Comparison of ENCODE assay signal across 19 cellular contexts in genomic region chr10:3395487-3395886, GRCh38.
A peak's percentile ranks its signal among the peaks of the same experiment; 100 is the strongest.
DNase-seq lines count a peak whose midpoint lies in the region; TF ChIP-seq lines count a peak whose summit lies in the region.
"Had no signal": no experiment of that assay in that cellular context is flagged by ENCODE, and none has a peak within 500 bp of the region (broad histone marks: within the 10 kb centered on the region; RNA-seq: fewer than 3 reads in every experiment).

No MANE protein-coding gene starts in this region.

- peak overlapping the region; percentile 66 for H3K4me2 ChIP-seq in BLaER1

- no peak overlapping the region for H3K4me3 ChIP-seq in BLaER1
- H3K4me3 ChIP-seq: cardiac muscle cell had no signal

- DNase-seq in NCI-H1092 treated with DMSO at 0.1 percent for 48 hours (lab: John Stamatoyannopoulos, UW) (peak; percentile 79), NCI-H69 (lab: John Stamatoyannopoulos, UW) (peak; percentile 94), dermis blood vessel endothelial cell (peak; percentile 30), globus pallidus (ENCODE audit: low spot score) (no peak), NCI-H187 treated with DMSO at 0.1 percent for 48 hours (lab: John Stamatoyannopoulos, UW) (no peak), erythroblast (lab: John Stamatoyannopoulos, UW) (no peak), medulla oblongata (ENCODE audit: extremely low spot score) (no peak)
- DNase-seq: activated CD4-positive, alpha-beta T cell treated with anti-CD3 and anti-CD28 coated beads for 1 hour; activated naive CD8-positive, alpha-beta T cell treated with anti-CD3 and anti-CD28 coated beads for 36 hours; Caco-2; effector memory CD8-positive, alpha-beta T cell; GDM1; H9; left ventricle myocardium superior; MV-4-11; NK-92 treated with Interleukin-12 subunit alpha and Interleukin-12 subunit beta, amount 100 ng/mL, for 24 hours; T-helper 2 cell had no signal

- no peak overlapping the region for H3K27ac ChIP-seq in BLaER1
- H3K27ac ChIP-seq: cardiac muscle cell had no signal

- peaks cover 55% of the 10 kb centered on the region for H3K4me1 ChIP-seq in BLaER1
- H3K4me1 ChIP-seq: Caco-2 had no signal

- H3K9ac ChIP-seq in BLaER1 = no peak overlapping the region

- H3K27me3 ChIP-seq in BLaER1 = no peaks in the 10 kb centered on the region
- H3K27me3 ChIP-seq: cardiac muscle cell had no signal

- no peaks in the 10 kb centered on the region for H4K20me1 ChIP-seq in BLaER1

- peaks cover 6% of the 10 kb centered on the region; the same call in 1 of the 2 replicates for H3K9me3 ChIP-seq in BLaER1
- H3K9me3 ChIP-seq: Caco-2 had no signal

- no peak for TF ChIP-seq POLR2A in erythroblast (IDR thresholded peaks at IDR 0.05; ENCODE audit: low read length)

- no peaks in the 10 kb centered on the region for H3K36me3 ChIP-seq in BLaER1
- H3K36me3 ChIP-seq: cardiac muscle cell had no signal

Comparison
In these comparisons a context has a peak if more than half of its experiments do, and no peak if none do; other contexts are left out.
1. DNase-seq: peak in NCI-H1092 treated with DMSO at 0.1 percent for 48 hours (single experiment), NCI-H69 (single experiment) and dermis blood vessel endothelial cell (single experiment); none in globus pallidus (single experiment), NCI-H187 treated with DMSO at 0.1 percent for 48 hours (single experiment), erythroblast (0 of 2) and medulla oblongata (single experiment).